In the genomic region with DNA sequence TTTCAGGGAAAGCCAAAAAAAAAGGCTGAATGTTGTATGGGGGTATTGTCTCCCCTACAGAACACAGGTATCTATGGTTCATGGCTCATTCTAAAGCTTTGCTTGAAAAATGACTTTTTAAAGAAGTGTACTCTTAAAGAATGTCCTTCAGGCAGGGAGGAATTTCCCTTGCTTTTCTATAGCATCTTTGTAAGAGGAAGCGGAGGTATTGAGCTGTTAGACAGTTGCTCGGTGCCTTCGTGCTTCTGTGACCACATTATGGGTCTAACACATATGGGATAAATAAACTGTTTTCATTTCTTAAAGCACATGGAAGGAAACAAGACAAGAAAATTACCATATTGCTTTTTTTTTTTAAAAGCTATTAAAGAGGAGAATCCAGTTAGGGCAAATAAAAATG, we compare ENCODE assay signal across 1 cellular context.
TF ChIP-seq lines count a peak whose summit lies in the region.

No MANE protein-coding gene starts in this region.

TF ChIP-seq in GM23338, 12 proteins besides CTCF, POLR2A, EP300 and RAD21 (continued from another document):
- TF ChIP-seq, protein P1, sequence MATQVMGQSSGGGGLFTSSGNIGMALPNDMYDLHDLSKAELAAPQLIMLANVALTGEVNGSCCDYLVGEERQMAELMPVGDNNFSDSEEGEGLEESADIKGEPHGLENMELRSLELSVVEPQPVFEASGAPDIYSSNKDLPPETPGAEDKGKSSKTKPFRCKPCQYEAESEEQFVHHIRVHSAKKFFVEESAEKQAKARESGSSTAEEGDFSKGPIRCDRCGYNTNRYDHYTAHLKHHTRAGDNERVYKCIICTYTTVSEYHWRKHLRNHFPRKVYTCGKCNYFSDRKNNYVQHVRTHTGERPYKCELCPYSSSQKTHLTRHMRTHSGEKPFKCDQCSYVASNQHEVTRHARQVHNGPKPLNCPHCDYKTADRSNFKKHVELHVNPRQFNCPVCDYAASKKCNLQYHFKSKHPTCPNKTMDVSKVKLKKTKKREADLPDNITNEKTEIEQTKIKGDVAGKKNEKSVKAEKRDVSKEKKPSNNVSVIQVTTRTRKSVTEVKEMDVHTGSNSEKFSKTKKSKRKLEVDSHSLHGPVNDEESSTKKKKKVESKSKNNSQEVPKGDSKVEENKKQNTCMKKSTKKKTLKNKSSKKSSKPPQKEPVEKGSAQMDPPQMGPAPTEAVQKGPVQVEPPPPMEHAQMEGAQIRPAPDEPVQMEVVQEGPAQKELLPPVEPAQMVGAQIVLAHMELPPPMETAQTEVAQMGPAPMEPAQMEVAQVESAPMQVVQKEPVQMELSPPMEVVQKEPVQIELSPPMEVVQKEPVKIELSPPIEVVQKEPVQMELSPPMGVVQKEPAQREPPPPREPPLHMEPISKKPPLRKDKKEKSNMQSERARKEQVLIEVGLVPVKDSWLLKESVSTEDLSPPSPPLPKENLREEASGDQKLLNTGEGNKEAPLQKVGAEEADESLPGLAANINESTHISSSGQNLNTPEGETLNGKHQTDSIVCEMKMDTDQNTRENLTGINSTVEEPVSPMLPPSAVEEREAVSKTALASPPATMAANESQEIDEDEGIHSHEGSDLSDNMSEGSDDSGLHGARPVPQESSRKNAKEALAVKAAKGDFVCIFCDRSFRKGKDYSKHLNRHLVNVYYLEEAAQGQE (IDR thresholded peaks at IDR 0.05; ENCODE audit: unreplicated experiment): no peak
- no peak for TF ChIP-seq EZH2phosphoT487 (IDR thresholded peaks at IDR 0.05; ENCODE audit: unreplicated experiment)
